1 cellular context compared by ENCODE assay signal in the genomic region with DNA sequence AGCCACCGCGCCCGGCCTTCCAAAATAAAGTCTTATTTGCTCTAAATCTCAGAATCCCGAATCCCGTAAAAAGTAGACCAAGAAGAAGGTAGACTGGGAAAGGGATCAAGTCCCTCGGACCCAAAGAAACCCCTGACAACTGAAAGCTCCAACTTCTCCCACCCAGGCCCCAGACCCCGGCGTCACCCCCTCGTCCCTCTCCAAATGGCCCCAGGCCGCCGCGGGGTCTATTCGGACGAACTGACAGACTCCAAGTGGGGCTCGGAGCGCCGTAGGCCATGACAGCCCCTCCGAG.
TF ChIP-seq lines count a peak whose summit lies in the region.

No MANE protein-coding gene starts in this region.

TF ChIP-seq in GM12878, 131 proteins besides CTCF, POLR2A, EP300 and RAD21:
- TF ChIP-seq NR2C1 (IDR thresholded peaks at IDR 0.05) = no peak
- no peak for TF ChIP-seq BRCA1 (IDR thresholded peaks at IDR 0.05; ENCODE audit: low read depth, low read length)
- no peak for TF ChIP-seq ZBTB11 (CRISPR knock-in tag; IDR thresholded peaks at IDR 0.05)
- TF ChIP-seq EED (IDR thresholded peaks at IDR 0.05; ENCODE audit: low read depth) = no peak
- no peak for TF ChIP-seq BCL11A (IDR thresholded peaks at IDR 0.05; ENCODE audit: low read depth, low read length)
- peak; percentile 35; the same call in 1 of the 2 replicates for TF ChIP-seq YY1 (IDR thresholded peaks at IDR 0.05; ENCODE audit: low read depth, low read length)
- TF ChIP-seq POLR2AphosphoS5 (IDR thresholded peaks at IDR 0.05; ENCODE audit: low read length) = 0 out of 2 replicates have a peak, but pooled peaks have one; percentile 31
